In the genomic region with DNA sequence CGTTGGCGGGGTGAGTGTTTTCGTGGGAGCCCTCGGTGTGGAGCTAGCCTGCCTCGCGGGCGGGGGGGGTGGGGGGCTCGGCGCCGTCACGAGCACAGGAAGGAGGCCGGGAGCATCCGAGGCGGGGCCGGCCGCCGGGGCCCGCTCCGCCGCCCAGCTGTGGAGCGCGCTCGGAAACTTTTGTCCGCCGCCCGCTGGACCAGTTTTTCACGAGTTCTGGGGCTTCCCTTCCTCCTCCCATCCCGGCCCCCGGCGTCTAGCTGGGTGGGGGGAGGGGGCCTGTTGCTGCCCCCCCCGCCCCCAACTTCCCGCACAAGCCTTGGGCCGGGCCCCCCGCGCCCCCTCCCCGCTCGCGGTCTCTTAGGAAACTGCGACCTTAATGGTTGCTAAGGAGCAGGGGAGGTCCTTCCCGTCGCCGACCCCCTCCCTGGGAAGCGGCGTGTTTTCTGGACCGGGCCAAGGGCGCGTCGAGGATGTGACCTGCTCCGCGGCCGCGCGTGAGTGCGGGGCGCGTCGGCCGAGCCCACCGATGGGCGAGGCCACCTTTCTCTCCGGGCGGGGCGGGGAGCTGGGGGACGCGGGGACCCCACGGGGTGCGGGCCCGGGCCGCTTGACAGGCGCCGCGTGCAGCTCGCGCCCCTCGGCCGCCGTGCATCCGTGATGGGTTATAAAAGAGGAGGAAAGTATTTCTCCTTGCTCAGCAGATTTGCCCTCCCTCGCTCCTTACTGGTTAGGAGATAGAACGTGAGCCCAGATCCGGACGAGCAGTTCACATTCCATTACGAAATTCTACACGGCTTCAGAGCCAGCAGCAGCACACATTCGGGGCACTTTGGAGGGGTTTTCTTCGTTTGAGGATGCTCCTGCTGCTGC, we compare ENCODE assay signal across 8 cellular contexts. TPM values are rescaled to one million over a fixed set of nuclear protein-coding genes. Genes with fewer than 3 reads are reported as not detected.
DNase-seq lines count a peak whose midpoint lies in the region; ATAC-seq and TF ChIP-seq lines count a peak whose summit lies in the region.

No MANE protein-coding gene starts in this region.

- no peak overlapping the region for H2AFZ ChIP-seq in OCI-LY1 (ENCODE audit: low read length)

- H3K4me2 ChIP-seq in OCI-LY1 (ENCODE audit: low read length): peak overlapping the region; percentile 74

- H3K27ac ChIP-seq in OCI-LY1 (ENCODE audit: low read depth, low read length, poor library complexity, severe bottlenecking): no peak overlapping the region

- H3K4me1 ChIP-seq in OCI-LY1 (ENCODE audit: insufficient read depth, low read length, severe bottlenecking): peaks cover 61% of the 10 kb centered on the region

- no peaks in the 10 kb centered on the region for H3K36me3 ChIP-seq in OCI-LY1 (ENCODE audit: insufficient read depth, low read length)

- 0 out of 2 replicates have a peak, but pooled peaks cover 4% of the 10 kb centered on the region for H3F3A ChIP-seq in OCI-LY1 (ENCODE audit: insufficient read depth, low read length)

- H3K4me1 Mint-ChIP-seq in activated T-helper 1 cell treated with anti-CD3 and anti-CD28 coated beads, Interleukin-12 subunit alpha, Interleukin-12 subunit beta, Interleukin-2, Interleukin-4 antibody, amounts not matched to agents 30 ng/mL and 10 ng/mL and 1 ng/mL, durations not matched to agents 14 hours and 24 hours and 36 hours (ENCODE audit: low read depth): peaks cover 46% of the 10 kb centered on the region
- peaks cover 52% of the 10 kb centered on the region for H3K4me1 Mint-ChIP-seq in nephron

- DNase-seq in AG08396 (ENCODE audit: low spot score) (peak; percentile 84), H4 (ENCODE audit: low spot score) (peak; percentile 54), fibroblast of peridontal ligament (ENCODE audit: extremely low read depth) (peak; percentile 79), ureter (ENCODE audit: low spot score) (peak; percentile 76)
- DNase-seq in activated T-helper 1 cell treated with anti-CD3 and anti-CD28 coated beads, Interleukin-12 subunit alpha, Interleukin-12 subunit beta, Interleukin-2, Interleukin-4 antibody, amounts not matched to agents 30 ng/mL and 10 ng/mL and 1 ng/mL, durations not matched to agents 14 hours and 24 hours and 36 hours (ENCODE audit: low spot score): no peak

- peak overlapping the region; percentile 73 for H3K27ac Mint-ChIP-seq in activated T-helper 1 cell treated with anti-CD3 and anti-CD28 coated beads, Interleukin-12 subunit alpha, Interleukin-12 subunit beta, Interleukin-2, Interleukin-4 antibody, amounts not matched to agents 30 ng/mL and 10 ng/mL and 1 ng/mL, durations not matched to agents 14 hours and 24 hours and 36 hours
- peak overlapping the region; percentile 71 to 95 (median 76) for H3K27ac Mint-ChIP-seq in nephron

- peaks cover 24% of the 10 kb centered on the region for H3K27me3 Mint-ChIP-seq in activated T-helper 1 cell treated with anti-CD3 and anti-CD28 coated beads, Interleukin-12 subunit alpha, Interleukin-12 subunit beta, Interleukin-2, Interleukin-4 antibody, amounts not matched to agents 30 ng/mL and 10 ng/mL and 1 ng/mL, durations not matched to agents 14 hours and 24 hours and 36 hours (ENCODE audit: insufficient read depth)
- H3K27me3 Mint-ChIP-seq in nephron (ENCODE audit: low read depth): peaks cover 4% of the 10 kb centered on the region

- H4K20me1 ChIP-seq in OCI-LY1 (ENCODE audit: insufficient read depth, low read length): no peaks in the 10 kb centered on the region

- TF ChIP-seq CTCF in OCI-LY1 (IDR thresholded peaks at IDR 0.05; ENCODE audit: low read length): no peak
- TF ChIP-seq CTCF in nephron (IDR thresholded peaks at IDR 0.05; ENCODE audit: unreplicated experiment in 3 of 3): no peak

- intact Hi-C loops in activated T-helper 1 cell treated with anti-CD3 and anti-CD28 coated beads, Interleukin-12 subunit alpha, Interleukin-12 subunit beta, Interleukin-2, Interleukin-4 antibody, amounts not matched to agents 30 ng/mL and 10 ng/mL and 1 ng/mL, durations not matched to agents 14 hours and 24 hours and 36 hours (cut with micrococcal nuclease): loop anchor here (1.0 to 5.0 kb wide), 4 partner anchors 28 to 588 kb away; no protein-coding TSS in a partner anchor

- peaks cover 12% of the 10 kb centered on the region for H3K36me3 Mint-ChIP-seq in activated T-helper 1 cell treated with anti-CD3 and anti-CD28 coated beads, Interleukin-12 subunit alpha, Interleukin-12 subunit beta, Interleukin-2, Interleukin-4 antibody, amounts not matched to agents 30 ng/mL and 10 ng/mL and 1 ng/mL, durations not matched to agents 14 hours and 24 hours and 36 hours (ENCODE audit: low read depth)
- no peaks in the 10 kb centered on the region for H3K36me3 Mint-ChIP-seq in nephron (ENCODE audit: low read depth)

- peak overlapping the region; percentile 88 for H3K4me3 ChIP-seq in OCI-LY1 (ENCODE audit: low read depth, low read length, poor library complexity, severe bottlenecking)

- H3K4me3 Mint-ChIP-seq in activated T-helper 1 cell treated with anti-CD3 and anti-CD28 coated beads, Interleukin-12 subunit alpha, Interleukin-12 subunit beta, Interleukin-2, Interleukin-4 antibody, amounts not matched to agents 30 ng/mL and 10 ng/mL and 1 ng/mL, durations not matched to agents 14 hours and 24 hours and 36 hours: peak overlapping the region; percentile 93
- peak overlapping the region; percentile 78 to 93 (median 88) for H3K4me3 Mint-ChIP-seq in nephron

- no peak for ATAC-seq in HG03025 (IDR thresholded peaks at IDR 0.05; ENCODE audit: low FRiP score, unreplicated experiment)

- no peaks in the 10 kb centered on the region for H3K9me2 ChIP-seq in OCI-LY1 (ENCODE audit: low read depth, low read length)

- H3K9me3 Mint-ChIP-seq in activated T-helper 1 cell treated with anti-CD3 and anti-CD28 coated beads, Interleukin-12 subunit alpha, Interleukin-12 subunit beta, Interleukin-2, Interleukin-4 antibody, amounts not matched to agents 30 ng/mL and 10 ng/mL and 1 ng/mL, durations not matched to agents 14 hours and 24 hours and 36 hours: no peaks in the 10 kb centered on the region
- H3K9me3 Mint-ChIP-seq in nephron: no peaks in the 10 kb centered on the region

- H3K79me2 ChIP-seq in OCI-LY1 (ENCODE audit: insufficient read depth, low read length): peaks cover 15% of the 10 kb centered on the region

- H3K9ac ChIP-seq in OCI-LY1 (ENCODE audit: low read length): peak overlapping the region; percentile 89

- H3K27me3 ChIP-seq in OCI-LY1 (ENCODE audit: insufficient read depth, low read length): no peaks in the 10 kb centered on the region

- H3K9me3 ChIP-seq in OCI-LY1 (ENCODE audit: low read length): no peaks in the 10 kb centered on the region

RNA-seq across cellular contexts. Expression of a gene that starts 1.4 kb away (rescaled TPM):
- 5.3 and 13.0 TPM in 2 replicates for total RNA-seq in H4 (2014; rRNA removed; shearing (Covaris generic))
- total RNA-seq in activated T-helper 1 cell treated with anti-CD3 and anti-CD28 coated beads, Interleukin-12 subunit alpha, Interleukin-12 subunit beta, Interleukin-2, Interleukin-4 antibody, amounts not matched to agents 30 ng/mL and 10 ng/mL and 1 ng/mL, durations not matched to agents 14 hours and 24 hours and 36 hours: 12.3 and 12.7 TPM in 2 replicates
- total RNA-seq in ureter: 74.6 TPM
